1 cellular context compared by ENCODE assay signal in the genomic region with DNA sequence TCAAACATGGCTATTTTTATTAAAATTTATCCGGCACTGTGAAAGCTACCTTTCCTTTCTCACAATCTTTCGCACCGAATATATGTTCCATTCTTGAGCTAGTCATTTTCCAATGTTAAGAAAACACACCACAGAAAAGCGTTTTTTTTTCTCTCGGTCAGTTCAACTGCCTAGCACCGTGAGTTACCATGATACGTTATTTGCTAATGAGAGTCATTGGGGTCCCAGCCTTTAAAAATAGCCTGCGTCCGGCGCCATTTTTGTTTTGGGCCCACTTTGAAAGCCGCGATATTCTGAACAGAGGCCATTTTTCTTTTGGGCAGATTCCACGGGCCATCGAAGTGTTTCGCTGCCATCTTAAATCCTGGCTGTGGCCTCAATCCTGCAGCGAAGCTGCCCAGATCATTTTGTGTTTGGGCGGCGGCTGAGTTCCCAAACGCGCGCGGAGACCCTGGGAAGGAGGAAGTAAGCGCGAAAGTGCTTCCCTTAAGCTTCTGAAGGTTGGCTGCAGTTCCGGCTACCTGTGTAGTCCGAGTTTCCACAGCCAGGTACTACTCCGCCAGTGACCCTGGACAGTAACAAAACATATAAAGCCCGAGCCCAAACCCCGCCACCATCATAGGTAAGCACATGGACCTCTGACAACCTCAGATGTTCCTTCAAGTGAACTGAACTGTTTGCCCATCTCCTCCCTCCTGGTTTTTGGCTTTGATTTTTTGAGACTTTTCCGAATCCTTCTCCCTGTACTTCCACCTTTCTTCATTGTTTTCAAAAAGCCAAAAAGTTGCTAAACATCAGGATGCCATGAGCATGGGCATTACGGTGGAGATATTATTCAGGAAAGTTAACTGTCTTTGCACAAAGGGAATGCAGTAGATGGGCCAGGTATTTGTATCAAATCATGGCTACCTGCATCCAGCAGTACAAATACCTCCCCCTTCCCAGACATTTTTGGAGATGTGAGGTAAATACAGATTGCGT.
TF ChIP-seq lines count a peak whose summit lies in the region.

A gene (plus strand): TSS at position 474 of the 981 bp plus-strand sequence. CDS start 22,900 bp downstream, outside the sequence.

TF ChIP-seq in GM12878, 131 proteins besides CTCF, POLR2A, EP300 and RAD21 (continued from another document and continues in another):
- TF ChIP-seq, protein P1, sequence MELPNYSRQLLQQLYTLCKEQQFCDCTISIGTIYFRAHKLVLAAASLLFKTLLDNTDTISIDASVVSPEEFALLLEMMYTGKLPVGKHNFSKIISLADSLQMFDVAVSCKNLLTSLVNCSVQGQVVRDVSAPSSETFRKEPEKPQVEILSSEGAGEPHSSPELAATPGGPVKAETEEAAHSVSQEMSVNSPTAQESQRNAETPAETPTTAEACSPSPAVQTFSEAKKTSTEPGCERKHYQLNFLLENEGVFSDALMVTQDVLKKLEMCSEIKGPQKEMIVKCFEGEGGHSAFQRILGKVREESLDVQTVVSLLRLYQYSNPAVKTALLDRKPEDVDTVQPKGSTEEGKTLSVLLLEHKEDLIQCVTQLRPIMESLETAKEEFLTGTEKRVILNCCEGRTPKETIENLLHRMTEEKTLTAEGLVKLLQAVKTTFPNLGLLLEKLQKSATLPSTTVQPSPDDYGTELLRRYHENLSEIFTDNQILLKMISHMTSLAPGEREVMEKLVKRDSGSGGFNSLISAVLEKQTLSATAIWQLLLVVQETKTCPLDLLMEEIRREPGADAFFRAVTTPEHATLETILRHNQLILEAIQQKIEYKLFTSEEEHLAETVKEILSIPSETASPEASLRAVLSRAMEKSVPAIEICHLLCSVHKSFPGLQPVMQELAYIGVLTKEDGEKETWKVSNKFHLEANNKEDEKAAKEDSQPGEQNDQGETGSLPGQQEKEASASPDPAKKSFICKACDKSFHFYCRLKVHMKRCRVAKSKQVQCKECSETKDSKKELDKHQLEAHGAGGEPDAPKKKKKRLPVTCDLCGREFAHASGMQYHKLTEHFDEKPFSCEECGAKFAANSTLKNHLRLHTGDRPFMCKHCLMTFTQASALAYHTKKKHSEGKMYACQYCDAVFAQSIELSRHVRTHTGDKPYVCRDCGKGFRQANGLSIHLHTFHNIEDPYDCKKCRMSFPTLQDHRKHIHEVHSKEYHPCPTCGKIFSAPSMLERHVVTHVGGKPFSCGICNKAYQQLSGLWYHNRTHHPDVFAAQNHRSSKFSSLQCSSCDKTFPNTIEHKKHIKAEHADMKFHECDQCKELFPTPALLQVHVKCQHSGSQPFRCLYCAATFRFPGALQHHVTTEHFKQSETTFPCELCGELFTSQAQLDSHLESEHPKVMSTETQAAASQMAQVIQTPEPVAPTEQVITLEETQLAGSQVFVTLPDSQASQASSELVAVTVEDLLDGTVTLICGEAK (IDR thresholded peaks at IDR 0.05; ENCODE audit: borderline replicate concordance) = peak; percentile 57; the same call in 1 of the 2 replicates
- TF ChIP-seq, protein P2, sequence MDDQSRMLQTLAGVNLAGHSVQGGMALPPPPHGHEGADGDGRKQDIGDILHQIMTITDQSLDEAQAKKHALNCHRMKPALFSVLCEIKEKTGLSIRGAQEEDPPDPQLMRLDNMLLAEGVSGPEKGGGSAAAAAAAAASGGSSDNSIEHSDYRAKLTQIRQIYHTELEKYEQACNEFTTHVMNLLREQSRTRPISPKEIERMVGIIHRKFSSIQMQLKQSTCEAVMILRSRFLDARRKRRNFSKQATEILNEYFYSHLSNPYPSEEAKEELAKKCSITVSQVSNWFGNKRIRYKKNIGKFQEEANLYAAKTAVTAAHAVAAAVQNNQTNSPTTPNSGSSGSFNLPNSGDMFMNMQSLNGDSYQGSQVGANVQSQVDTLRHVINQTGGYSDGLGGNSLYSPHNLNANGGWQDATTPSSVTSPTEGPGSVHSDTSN (IDR thresholded peaks at IDR 0.05; ENCODE audit: insufficient replicate concordance, low read depth, low read length) = no peak
- TF ChIP-seq STAT3 (IDR thresholded peaks at IDR 0.05; ENCODE audit: low read depth, low read length) (no peak), SPI1 (IDR thresholded peaks at IDR 0.05; ENCODE audit: borderline replicate concordance, insufficient read depth, low read depth, low read length) (peak; percentile 9; the same call in 1 of the 2 replicates), TCF3 (IDR thresholded peaks at IDR 0.05; ENCODE audit: borderline replicate concordance, insufficient read depth, low read depth, low read length) (no peak), NBN (IDR thresholded peaks at IDR 0.05) (no peak; the same call in 1 of the 2 replicates), RUNX3 (IDR thresholded peaks at IDR 0.05; ENCODE audit: low read length) (peak; percentile 51), ZNF207 (IDR thresholded peaks at IDR 0.05; ENCODE audit: borderline replicate concordance) (no peak), IKZF2 (IDR thresholded peaks at IDR 0.05) (peak; percentile 13 to 55; a peak in 3 of 4 replicates), TCF12 (IDR thresholded peaks at IDR 0.05; ENCODE audit: low read depth, low read length) (no peak), SMAD5 (IDR thresholded peaks at IDR 0.05; ENCODE audit: low read depth) (no peak; the same call in 1 of the 2 replicates), FOS (IDR thresholded peaks at IDR 0.05; ENCODE audit: borderline replicate concordance, extremely low read depth, insufficient read length) (no peak), GABPA (IDR thresholded peaks at IDR 0.05; ENCODE audit: low read depth) (peak; percentile 80), HDAC6 (IDR thresholded peaks at IDR 0.05; ENCODE audit: unreplicated experiment) (no peak), ASH2L (IDR thresholded peaks at IDR 0.05; ENCODE audit: borderline replicate concordance, low read depth) (no peak), MEF2B (IDR thresholded peaks at IDR 0.05; ENCODE audit: partially characterized antibody, poor library complexity, severe bottlenecking) (no peak), BMI1 (IDR thresholded peaks at IDR 0.05; ENCODE audit: borderline replicate concordance) (no peak), YBX1 (IDR thresholded peaks at IDR 0.05) (no peak), CHD2 (IDR thresholded peaks at IDR 0.05; ENCODE audit: borderline replicate concordance, low read depth, low read length) (peak; percentile 96), RBBP5 (conservative IDR thresholded peaks at IDR 0.05) (no peak), RFX5 (IDR thresholded peaks at IDR 0.05; ENCODE audit: low read depth, low read length) (no peak), NR2C1 (IDR thresholded peaks at IDR 0.05) (peak; percentile 97), NR2C2 (IDR thresholded peaks at IDR 0.05; ENCODE audit: borderline replicate concordance, control insufficient read depth, insufficient read length, low read depth) (no peak), BACH1 (IDR thresholded peaks at IDR 0.05; ENCODE audit: borderline replicate concordance) (no peak), LARP7 (IDR thresholded peaks at IDR 0.05) (0 out of 2 replicates have a peak, but pooled peaks have one; percentile 14), IRF4 (IDR thresholded peaks at IDR 0.05; ENCODE audit: low read depth, low read length) (0 out of 2 replicates have a peak, but pooled peaks have one; percentile 13), STAT1 (conservative IDR thresholded peaks at IDR 0.05) (peak; percentile 84; the same call in 1 of the 2 replicates), SUPT20H (IDR thresholded peaks at IDR 0.05; ENCODE audit: borderline replicate concordance, control insufficient read depth, low read depth, low read length) (no peak), PML (IDR thresholded peaks at IDR 0.05; ENCODE audit: low read length) (0 out of 2 replicates have a peak, but pooled peaks have one; percentile 56), TBL1XR1 (IDR thresholded peaks at IDR 0.05; ENCODE audit: low read depth, low read length) (peak; percentile 54; the same call in 1 of the 2 replicates), RCOR1 (conservative IDR thresholded peaks at IDR 0.05; ENCODE audit: low read depth, low read length) (peak; percentile 99), CHD4 (IDR thresholded peaks at IDR 0.05) (no peak), ESRRA (IDR thresholded peaks at IDR 0.05; ENCODE audit: low read length) (peak; percentile 85; the same call in 1 of the 2 replicates), MEF2A (IDR thresholded peaks at IDR 0.05; ENCODE audit: insufficient read depth, low read depth, low read length) (peak; percentile 79; the same call in 1 of the 2 replicates), HCFC1 (IDR thresholded peaks at IDR 0.05; ENCODE audit: low read length) (peak; percentile 97), EZH2 (IDR thresholded peaks at IDR 0.05; ENCODE audit: borderline replicate concordance, control insufficient read depth, low read depth, low read length) (no peak), EED (IDR thresholded peaks at IDR 0.05; ENCODE audit: low read depth) (no peak; the same call in 1 of the 2 replicates)
- TF ChIP-seq, protein P3, sequence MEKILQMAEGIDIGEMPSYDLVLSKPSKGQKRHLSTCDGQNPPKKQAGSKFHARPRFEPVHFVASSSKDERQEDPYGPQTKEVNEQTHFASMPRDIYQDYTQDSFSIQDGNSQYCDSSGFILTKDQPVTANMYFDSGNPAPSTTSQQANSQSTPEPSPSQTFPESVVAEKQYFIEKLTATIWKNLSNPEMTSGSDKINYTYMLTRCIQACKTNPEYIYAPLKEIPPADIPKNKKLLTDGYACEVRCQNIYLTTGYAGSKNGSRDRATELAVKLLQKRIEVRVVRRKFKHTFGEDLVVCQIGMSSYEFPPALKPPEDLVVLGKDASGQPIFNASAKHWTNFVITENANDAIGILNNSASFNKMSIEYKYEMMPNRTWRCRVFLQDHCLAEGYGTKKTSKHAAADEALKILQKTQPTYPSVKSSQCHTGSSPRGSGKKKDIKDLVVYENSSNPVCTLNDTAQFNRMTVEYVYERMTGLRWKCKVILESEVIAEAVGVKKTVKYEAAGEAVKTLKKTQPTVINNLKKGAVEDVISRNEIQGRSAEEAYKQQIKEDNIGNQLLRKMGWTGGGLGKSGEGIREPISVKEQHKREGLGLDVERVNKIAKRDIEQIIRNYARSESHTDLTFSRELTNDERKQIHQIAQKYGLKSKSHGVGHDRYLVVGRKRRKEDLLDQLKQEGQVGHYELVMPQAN (conservative IDR thresholded peaks at IDR 0.05) = no peak
- TF ChIP-seq, protein P4, sequence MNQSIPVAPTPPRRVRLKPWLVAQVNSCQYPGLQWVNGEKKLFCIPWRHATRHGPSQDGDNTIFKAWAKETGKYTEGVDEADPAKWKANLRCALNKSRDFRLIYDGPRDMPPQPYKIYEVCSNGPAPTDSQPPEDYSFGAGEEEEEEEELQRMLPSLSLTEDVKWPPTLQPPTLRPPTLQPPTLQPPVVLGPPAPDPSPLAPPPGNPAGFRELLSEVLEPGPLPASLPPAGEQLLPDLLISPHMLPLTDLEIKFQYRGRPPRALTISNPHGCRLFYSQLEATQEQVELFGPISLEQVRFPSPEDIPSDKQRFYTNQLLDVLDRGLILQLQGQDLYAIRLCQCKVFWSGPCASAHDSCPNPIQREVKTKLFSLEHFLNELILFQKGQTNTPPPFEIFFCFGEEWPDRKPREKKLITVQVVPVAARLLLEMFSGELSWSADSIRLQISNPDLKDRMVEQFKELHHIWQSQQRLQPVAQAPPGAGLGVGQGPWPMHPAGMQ (IDR thresholded peaks at IDR 0.05; ENCODE audit: borderline replicate concordance) = no peak
- TF ChIP-seq, protein P5, sequence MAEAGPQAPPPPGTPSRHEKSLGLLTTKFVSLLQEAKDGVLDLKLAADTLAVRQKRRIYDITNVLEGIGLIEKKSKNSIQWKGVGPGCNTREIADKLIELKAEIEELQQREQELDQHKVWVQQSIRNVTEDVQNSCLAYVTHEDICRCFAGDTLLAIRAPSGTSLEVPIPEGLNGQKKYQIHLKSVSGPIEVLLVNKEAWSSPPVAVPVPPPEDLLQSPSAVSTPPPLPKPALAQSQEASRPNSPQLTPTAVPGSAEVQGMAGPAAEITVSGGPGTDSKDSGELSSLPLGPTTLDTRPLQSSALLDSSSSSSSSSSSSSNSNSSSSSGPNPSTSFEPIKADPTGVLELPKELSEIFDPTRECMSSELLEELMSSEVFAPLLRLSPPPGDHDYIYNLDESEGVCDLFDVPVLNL (IDR thresholded peaks at IDR 0.05; ENCODE audit: low read depth, low read length) = 0 out of 2 replicates have a peak, but pooled peaks have one; percentile 24
- TF ChIP-seq, protein P6, sequence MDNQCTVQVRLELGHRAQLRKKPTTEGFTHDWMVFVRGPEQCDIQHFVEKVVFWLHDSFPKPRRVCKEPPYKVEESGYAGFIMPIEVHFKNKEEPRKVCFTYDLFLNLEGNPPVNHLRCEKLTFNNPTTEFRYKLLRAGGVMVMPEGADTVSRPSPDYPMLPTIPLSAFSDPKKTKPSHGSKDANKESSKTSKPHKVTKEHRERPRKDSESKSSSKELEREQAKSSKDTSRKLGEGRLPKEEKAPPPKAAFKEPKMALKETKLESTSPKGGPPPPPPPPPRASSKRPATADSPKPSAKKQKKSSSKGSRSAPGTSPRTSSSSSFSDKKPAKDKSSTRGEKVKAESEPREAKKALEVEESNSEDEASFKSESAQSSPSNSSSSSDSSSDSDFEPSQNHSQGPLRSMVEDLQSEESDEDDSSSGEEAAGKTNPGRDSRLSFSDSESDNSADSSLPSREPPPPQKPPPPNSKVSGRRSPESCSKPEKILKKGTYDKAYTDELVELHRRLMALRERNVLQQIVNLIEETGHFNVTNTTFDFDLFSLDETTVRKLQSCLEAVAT (IDR thresholded peaks at IDR 0.05) = peak; percentile 62; the same call in 1 of the 2 replicates
- TF ChIP-seq, protein P7, sequence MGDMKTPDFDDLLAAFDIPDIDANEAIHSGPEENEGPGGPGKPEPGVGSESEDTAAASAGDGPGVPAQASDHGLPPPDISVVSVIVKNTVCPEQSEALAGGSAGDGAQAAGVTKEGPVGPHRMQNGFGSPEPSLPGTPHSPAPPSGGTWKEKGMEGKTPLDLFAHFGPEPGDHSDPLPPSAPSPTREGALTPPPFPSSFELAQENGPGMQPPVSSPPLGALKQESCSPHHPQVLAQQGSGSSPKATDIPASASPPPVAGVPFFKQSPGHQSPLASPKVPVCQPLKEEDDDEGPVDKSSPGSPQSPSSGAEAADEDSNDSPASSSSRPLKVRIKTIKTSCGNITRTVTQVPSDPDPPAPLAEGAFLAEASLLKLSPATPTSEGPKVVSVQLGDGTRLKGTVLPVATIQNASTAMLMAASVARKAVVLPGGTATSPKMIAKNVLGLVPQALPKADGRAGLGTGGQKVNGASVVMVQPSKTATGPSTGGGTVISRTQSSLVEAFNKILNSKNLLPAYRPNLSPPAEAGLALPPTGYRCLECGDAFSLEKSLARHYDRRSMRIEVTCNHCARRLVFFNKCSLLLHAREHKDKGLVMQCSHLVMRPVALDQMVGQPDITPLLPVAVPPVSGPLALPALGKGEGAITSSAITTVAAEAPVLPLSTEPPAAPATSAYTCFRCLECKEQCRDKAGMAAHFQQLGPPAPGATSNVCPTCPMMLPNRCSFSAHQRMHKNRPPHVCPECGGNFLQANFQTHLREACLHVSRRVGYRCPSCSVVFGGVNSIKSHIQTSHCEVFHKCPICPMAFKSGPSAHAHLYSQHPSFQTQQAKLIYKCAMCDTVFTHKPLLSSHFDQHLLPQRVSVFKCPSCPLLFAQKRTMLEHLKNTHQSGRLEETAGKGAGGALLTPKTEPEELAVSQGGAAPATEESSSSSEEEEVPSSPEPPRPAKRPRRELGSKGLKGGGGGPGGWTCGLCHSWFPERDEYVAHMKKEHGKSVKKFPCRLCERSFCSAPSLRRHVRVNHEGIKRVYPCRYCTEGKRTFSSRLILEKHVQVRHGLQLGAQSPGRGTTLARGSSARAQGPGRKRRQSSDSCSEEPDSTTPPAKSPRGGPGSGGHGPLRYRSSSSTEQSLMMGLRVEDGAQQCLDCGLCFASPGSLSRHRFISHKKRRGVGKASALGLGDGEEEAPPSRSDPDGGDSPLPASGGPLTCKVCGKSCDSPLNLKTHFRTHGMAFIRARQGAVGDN (IDR thresholded peaks at IDR 0.05) = no peak; the same call in 1 of the 2 replicates
